ENCODE assay signal across 10 cellular contexts in the genomic region with DNA sequence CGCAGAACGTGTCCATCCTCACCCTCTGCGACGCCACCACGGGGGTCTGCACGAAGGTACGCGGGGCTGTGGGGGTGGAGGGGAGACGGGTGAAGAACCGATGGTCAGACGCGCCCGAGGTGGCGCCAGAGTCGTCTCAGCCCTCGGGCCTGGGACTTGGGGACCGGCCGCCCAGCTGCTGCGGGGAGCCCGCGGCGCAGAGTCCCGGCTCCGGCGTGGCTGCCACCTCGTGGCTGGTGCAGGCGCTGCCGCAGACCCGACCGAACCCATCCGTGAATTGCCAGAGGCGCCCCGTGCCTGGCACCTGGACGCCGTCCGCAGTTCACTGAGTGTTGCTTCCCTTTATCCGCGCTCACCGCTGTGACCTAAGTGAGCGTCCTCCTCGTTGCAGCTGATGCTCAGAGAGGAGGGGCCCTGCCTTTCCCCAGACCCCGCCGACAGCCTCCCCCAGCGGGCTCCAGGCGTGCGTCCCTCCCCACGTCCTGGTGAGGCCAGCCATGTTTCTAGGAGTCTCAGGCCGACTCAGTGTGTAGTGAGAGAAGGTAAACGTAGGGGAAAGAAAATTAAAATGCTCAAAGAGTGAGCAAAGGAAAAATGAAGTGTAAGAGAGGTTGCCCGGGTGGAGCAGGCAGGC.
DNase-seq lines count a peak whose midpoint lies in the region; ATAC-seq and TF ChIP-seq lines count a peak whose summit lies in the region.
"Had no signal": no experiment of that assay in that cellular context is flagged by ENCODE, and none has a peak within 500 bp of the region (broad histone marks: within the 10 kb centered on the region; RNA-seq: fewer than 3 reads in every experiment).

No MANE protein-coding gene starts in this region.

- H3K9ac ChIP-seq in colonic mucosa (ENCODE audit: low read depth in 2 of 2, low read length in 2 of 2) (no peak overlapping the region), trophoblast cell (ENCODE audit: low read length) (no peak overlapping the region)

- no peak overlapping the region for H2AK5ac ChIP-seq in trophoblast cell (ENCODE audit: low read length)

- H3K4me1 ChIP-seq in colonic mucosa (no peaks in the 10 kb centered on the region), trophoblast cell (ENCODE audit: control insufficient read depth in 1 of 2, insufficient read depth in 2 of 2, low read length in 2 of 2) (peaks cover 14 to 15% of the 10 kb centered on the region in 2 experiments)

- no peaks in the 10 kb centered on the region for H3K27me3 ChIP-seq in colonic mucosa
- no peaks in the 10 kb centered on the region for H3K27me3 ChIP-seq in trophoblast cell (ENCODE audit: insufficient read depth, low read length)

- no peak overlapping the region for H3K23ac ChIP-seq in trophoblast cell (ENCODE audit: low read length)

- H3K14ac ChIP-seq in trophoblast cell (ENCODE audit: low read length), result no peak overlapping the region

- peak overlapping the region; percentile 36 for H3K4me2 ChIP-seq in trophoblast cell (ENCODE audit: low read length)

- H3K18ac ChIP-seq in trophoblast cell (ENCODE audit: low read length), result no peak overlapping the region

- TF ChIP-seq CTCF in GM12875 (IDR thresholded peaks at IDR 0.05; ENCODE audit: borderline replicate concordance, insufficient read depth, low read depth, low read length) (peak; percentile 54), colonic mucosa (IDR thresholded peaks at IDR 0.05) (peak; percentile 40)

- no peaks in the 10 kb centered on the region for H3K79me2 ChIP-seq in trophoblast cell (ENCODE audit: control insufficient read depth, insufficient read depth, low read length, poor library complexity)

- no peaks in the 10 kb centered on the region for H3K36me3 ChIP-seq in colonic mucosa
- no peaks in the 10 kb centered on the region for H3K36me3 ChIP-seq in trophoblast cell (ENCODE audit: control insufficient read depth in 1 of 2, insufficient read depth in 2 of 2, low read length in 2 of 2)

- no peak overlapping the region for H3K4ac ChIP-seq in trophoblast cell (ENCODE audit: low read depth, low read length)

- no peak overlapping the region for H2AFZ ChIP-seq in trophoblast cell (ENCODE audit: insufficient read depth, low read length, poor library complexity)

- DNase-seq in HT1080 (ENCODE audit: low read depth) (peak; percentile 38), colonic mucosa (peak; percentile 34), trophoblast cell (peak in 1 of 2 donors; percentile 48), CD1c-positive myeloid dendritic cell (ENCODE audit: extremely low spot score) (no peak), T-helper 9 cell (no peak), NCI-H774 (lab: John Stamatoyannopoulos, UW) (no peak)
- DNase-seq: GDM1, hippocampal formation had no signal

- no peaks in the 10 kb centered on the region for H3K79me1 ChIP-seq in trophoblast cell (ENCODE audit: low read length)

- WGBS in trophoblast cell (ENCODE audit: extremely low coverage, insufficient coverage, insufficient read length), result no CpG with 5 or more reads among the region's 50 CpGs

- no peak for ATAC-seq in HG03457 (IDR thresholded peaks at IDR 0.05; ENCODE audit: unreplicated experiment)

- no peak overlapping the region for H4K91ac ChIP-seq in trophoblast cell (ENCODE audit: low read depth, low read length)

- H4K12ac ChIP-seq in trophoblast cell (ENCODE audit: low read depth, low read length), result no peak overlapping the region

- no peak overlapping the region for H2BK5ac ChIP-seq in trophoblast cell (ENCODE audit: low read depth, low read length, poor library complexity)

- no peak overlapping the region for H3K4me3 ChIP-seq in GM12875 (ENCODE audit: low read depth, low read length)
- no peak overlapping the region for H3K4me3 ChIP-seq in colonic mucosa
- no peak overlapping the region for H3K4me3 ChIP-seq in trophoblast cell (ENCODE audit: low read depth, low read length)

- H3K9me3 ChIP-seq in colonic mucosa (no peaks in the 10 kb centered on the region), trophoblast cell (ENCODE audit: insufficient read depth, low read depth, low read length) (no peaks in the 10 kb centered on the region)

- no peak overlapping the region for H2BK12ac ChIP-seq in trophoblast cell (ENCODE audit: low read length)

- H2BK120ac ChIP-seq in trophoblast cell (ENCODE audit: insufficient read depth, low read length, poor library complexity), result no peak overlapping the region

- intact Hi-C loops in colonic mucosa (cut with DNase I), result no loop called here

- H4K8ac ChIP-seq in trophoblast cell (ENCODE audit: low read depth, low read length), result peak overlapping the region; percentile 8

- no peak overlapping the region for H3K27ac ChIP-seq in colonic mucosa
- no peak overlapping the region for H3K27ac ChIP-seq in trophoblast cell (ENCODE audit: low read depth, low read length)

Comparison
In these comparisons a context has a peak if more than half of its experiments do, and no peak if none do; other contexts are left out.
1. DNase-seq: peak in HT1080 (single experiment) and colonic mucosa (single experiment); none in CD1c-positive myeloid dendritic cell (single experiment), T-helper 9 cell (single experiment) and NCI-H774 (single experiment).